19 cellular contexts compared by ENCODE assay signal in genomic region chr17:70185280-70185679, GRCh38.
"Had no signal": no experiment of that assay in that cellular context is flagged by ENCODE, and none has a peak within 500 bp of the region (broad histone marks: within the 10 kb centered on the region; RNA-seq: fewer than 3 reads in every experiment).

No MANE protein-coding gene starts in this region.

- H3K4me1 Mint-ChIP-seq: activated naive CD4-positive, alpha-beta T cell treated with anti-CD3 and anti-CD28 coated beads, Interleukin-2, amount 50 U/mL, for 24 hours; nephron progenitor cell had no signal

- H3K27ac ChIP-seq: ascending aorta, stomach, thoracic aorta, upper lobe of left lung, VCaP had no signal

- H3K9me3 Mint-ChIP-seq: nephron progenitor cell had no signal

- DNase-seq: activated CD4-positive, alpha-beta T cell treated with anti-CD3 and anti-CD28 coated beads for 1 hour; activated CD8-positive, alpha-beta memory T cell treated with anti-CD3 and anti-CD28 coated beads for 24 hours; activated CD8-positive, alpha-beta memory T cell treated with anti-CD3 and anti-CD28 coated beads, Interleukin-2, amount 50 U/mL, for 48 hours; activated gamma-delta T cell; effector memory CD4-positive, alpha-beta T cell; islet precursor cell; nephron progenitor cell; occipital lobe; stomach; SW 1271; T-helper 2 cell; upper lobe of left lung had no signal

- H3K4me3 Mint-ChIP-seq: activated naive CD4-positive, alpha-beta T cell treated with anti-CD3 and anti-CD28 coated beads, Interleukin-2, amount 50 U/mL, for 24 hours; dendritic cell treated with granulocyte-macrophage colony-stimulating factor and Interleukin-4, amounts not matched to agents 40 ng/mL and 50 ng/mL, for 4 days; nephron progenitor cell had no signal

- H3K27ac Mint-ChIP-seq: activated naive CD4-positive, alpha-beta T cell treated with anti-CD3 and anti-CD28 coated beads, Interleukin-2, amount 50 U/mL, for 24 hours; nephron progenitor cell had no signal

- H3K4me1 ChIP-seq: ascending aorta, stomach, upper lobe of left lung had no signal

- H3K27me3 Mint-ChIP-seq: dendritic cell treated with granulocyte-macrophage colony-stimulating factor and Interleukin-4, amounts not matched to agents 40 ng/mL and 50 ng/mL, for 4 days had no signal

- ATAC-seq: left lobe of liver had no signal

- H3K36me3 Mint-ChIP-seq: activated naive CD4-positive, alpha-beta T cell treated with anti-CD3 and anti-CD28 coated beads, Interleukin-2, amount 50 U/mL, for 24 hours had no signal

- H3K27me3 ChIP-seq: ascending aorta, stomach, upper lobe of left lung had no signal

- H3K4me3 ChIP-seq: ascending aorta, skin epidermis, stomach, thoracic aorta, upper lobe of left lung had no signal

- H3K36me3 ChIP-seq: ascending aorta, stomach, thoracic aorta, upper lobe of left lung had no signal

- H3K9me3 ChIP-seq: ascending aorta, stomach, thoracic aorta, upper lobe of left lung had no signal
